Comparison of ENCODE assay signal across 1 cellular context in genomic region chr9:26954050-26954508, GRCh38.
TF ChIP-seq lines count a peak whose summit lies in the region.

No MANE protein-coding gene starts in this region.

TF ChIP-seq in SK-N-SH, 30 proteins besides CTCF, POLR2A, EP300 and RAD21 (continued from another document):
- TF ChIP-seq SIN3A (IDR thresholded peaks at IDR 0.05; ENCODE audit: borderline replicate concordance, low read depth, low read length) (no peak), EZH2phosphoT487 (IDR thresholded peaks at IDR 0.05; ENCODE audit: borderline replicate concordance, low read depth) (no peak), IRF3 (IDR thresholded peaks at IDR 0.05; ENCODE audit: low read depth, low read length) (no peak), JUND (IDR thresholded peaks at IDR 0.05) (no peak), TCF12 (IDR thresholded peaks at IDR 0.05) (no peak), TAF1 (IDR thresholded peaks at IDR 0.05; ENCODE audit: borderline replicate concordance, low read depth, low read length) (no peak), NFIC (IDR thresholded peaks at IDR 0.05; ENCODE audit: borderline replicate concordance) (no peak)
